15 cellular contexts compared by ENCODE assay signal in the genomic region with DNA sequence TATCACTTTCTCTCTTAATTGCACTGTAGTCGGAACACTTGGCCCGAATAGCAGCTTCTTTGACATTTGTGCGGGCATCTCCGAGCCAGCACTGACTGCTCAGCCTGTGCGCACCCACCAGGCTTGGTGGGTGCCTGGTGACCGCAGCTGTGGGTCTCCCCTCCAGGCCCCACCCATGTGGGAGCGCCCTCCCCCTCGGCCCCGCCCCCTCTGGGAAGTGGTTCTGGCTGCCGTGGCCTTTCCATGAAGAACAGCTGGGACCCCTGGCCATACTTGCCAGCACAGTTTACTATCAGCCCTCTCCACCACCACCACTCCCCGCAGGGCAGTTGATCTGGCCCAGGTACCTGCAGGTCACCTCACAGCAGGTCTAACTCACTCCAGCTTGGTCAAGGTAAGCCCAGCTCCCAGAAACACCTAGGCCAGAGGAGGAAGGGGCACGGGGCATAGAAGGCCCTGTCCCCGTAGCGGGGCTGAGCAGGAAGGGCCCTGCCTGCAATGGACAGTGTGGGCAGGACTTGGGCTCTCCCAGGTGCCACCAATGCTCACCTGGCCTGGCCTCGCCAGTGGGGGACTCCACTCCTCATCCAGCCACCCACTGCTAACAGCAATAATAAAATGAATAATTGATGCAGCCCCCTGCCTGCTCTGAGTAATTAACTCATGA. TPM values are rescaled to one million over a fixed set of nuclear protein-coding genes. Genes with fewer than 3 reads are reported as not detected.
DNase-seq lines count a peak whose midpoint lies in the region; FAIRE-seq and TF ChIP-seq lines count a peak whose summit lies in the region.
"Had no signal": no experiment of that assay in that cellular context is flagged by ENCODE, and none has a peak within 500 bp of the region (broad histone marks: within the 10 kb centered on the region; RNA-seq: fewer than 3 reads in every experiment).

No MANE protein-coding gene starts in this region.

- no peak overlapping the region for H3K23ac ChIP-seq in H1 (ENCODE audit: insufficient read length)

- no peak overlapping the region for H4K91ac ChIP-seq in H1 (replicated peaks; ENCODE audit: insufficient read length, low read length)

- H3K4me3 ChIP-seq in BLaER1 = no peak overlapping the region
- H3K4me3 ChIP-seq in H1 (ENCODE audit: extremely low read depth in 1 of 4, insufficient read depth in 2 of 4, low read depth in 3 of 4, low read length in 4 of 4) = no peak overlapping the region
- H3K4me3 ChIP-seq: SJSA1 had no signal

- H3K36me3 ChIP-seq in BLaER1 = no peaks in the 10 kb centered on the region
- H3K36me3 ChIP-seq in H1 (ENCODE audit: control insufficient read depth in 2 of 4, insufficient read depth in 4 of 4, low read length in 3 of 4) = no peaks in the 10 kb centered on the region
- H3K36me3 ChIP-seq: SJSA1 had no signal

- H3K4me2 ChIP-seq in BLaER1 (peak overlapping the region; percentile 78), H1 (ENCODE audit: insufficient read depth in 1 of 2, low read depth in 2 of 2, low read length in 2 of 2) (no peak overlapping the region)

- peaks cover 32% of the 10 kb centered on the region for H3K27me3 ChIP-seq in BLaER1
- peaks cover 5 to 14% (median 14%) of the 10 kb centered on the region in 4 experiments; a peak in 6 of 7 replicates for H3K27me3 ChIP-seq in H1 (replicated peaks in 1 of 4; ENCODE audit: control insufficient read depth in 3 of 4, extremely low read depth in 1 of 4, insufficient read depth in 3 of 4, low read length in 3 of 4)

- H2AK5ac ChIP-seq in H1 (ENCODE audit: low read depth, low read length) = no peak overlapping the region; the same call in 1 of the 2 replicates

- DNase-seq in GM20000 (ENCODE audit: low spot score) (peak; percentile 13), H1 (ENCODE audit: low read depth in 1 of 2, low spot score in 2 of 2) (no peak), osteocyte (ENCODE audit: extremely low spot score, unreplicated experiment) (peak; percentile 79), middle frontal gyrus (ENCODE audit: extremely low spot score, low spot score) (no peak), HT-29 (ENCODE audit: low spot score) (no peak)
- DNase-seq in activated CD4-positive, alpha-beta T cell treated with anti-CD3 and anti-CD28 coated beads, Interleukin-2, amount 50 U/mL, for 4 hours = no peak
- DNase-seq: AML-193, Calu3, NCI-H1436 treated with DMSO at 0.1 percent for 48 hours, NCI-H2029 treated with DMSO at 0.1 percent for 48 hours, NCI-H774 had no signal

- H3K9ac ChIP-seq in BLaER1 (no peak overlapping the region), H1 (replicated peaks in 1 of 4; ENCODE audit: extremely low read depth in 1 of 4, low read depth in 3 of 4, low read length in 3 of 4) (no peak overlapping the region)

- TF ChIP-seq CTCF in GM20000 (IDR thresholded peaks at IDR 0.05; ENCODE audit: extremely low read depth, missing control alignments) (no peak), H1 (IDR thresholded peaks at IDR 0.05; ENCODE audit: control extremely low read depth in 1 of 3, insufficient read depth in 1 of 3, low read depth in 1 of 3, low read length in 3 of 3) (no peak), osteocyte (IDR thresholded peaks at IDR 0.05) (no peak)

- no peak overlapping the region; the same call in 1 of the 2 replicates for H4K8ac ChIP-seq in H1 (ENCODE audit: extremely low read depth, insufficient read depth, low read length)

- no peak overlapping the region for H2BK15ac ChIP-seq in H1 (ENCODE audit: low read length)

- H3K79me1 ChIP-seq in H1 (ENCODE audit: low read depth, low read length) = no peaks in the 10 kb centered on the region

- no peak overlapping the region for H3K18ac ChIP-seq in H1 (ENCODE audit: extremely low read depth, low read length)

- H3K56ac ChIP-seq in H1 (replicated peaks; ENCODE audit: insufficient read length, low read depth, low read length) = no peak overlapping the region

- POLR2A ChIA-PET in H1 (lab: Charles Lee; ENCODE audit: partially characterized antibody) = interaction anchor here (1.0 kb wide), 1 partner anchor 49 kb away, joined by 3 read pairs; no protein-coding TSS in a partner anchor

- H3K4me3 Mint-ChIP-seq in osteocyte (ENCODE audit: unreplicated experiment) = no peak overlapping the region
- H3K4me3 Mint-ChIP-seq: CD4-positive, alpha-beta T cell had no signal

- peaks cover 29% of the 10 kb centered on the region for H3K27me3 Mint-ChIP-seq in osteocyte (ENCODE audit: unreplicated experiment)

- CTCF ChIA-PET in H1 (lab: Charles Lee; ENCODE audit: partially characterized antibody) = interaction anchor here (0.6 to 3.9 kb wide), 13 partner anchors 27 to 182 kb away, joined by 3 to 24 read pairs (median 4); no protein-coding TSS in a partner anchor

- no peaks in the 10 kb centered on the region for H3K79me2 ChIP-seq in H1 (ENCODE audit: control insufficient read depth in 1 of 2, insufficient read depth in 2 of 2, low read length in 2 of 2)

- WGBS in H1 (ENCODE audit: extremely low coverage in 1 of 2, insufficient coverage in 1 of 2, insufficient read length in 1 of 2, insufficient replicate concordance in 2 of 2, low coverage in 1 of 2, low lambda C conversion rate in 2 of 2, missing lambda C conversion rate in 1 of 2), 2 experiments = 84% methylated on average over 15 of the region's 15 CpGs; no CpG with 5 or more reads in 1 of the 2 experiments

- H2AFZ ChIP-seq in H1 (ENCODE audit: low read length) = no peak overlapping the region

- H3K4ac ChIP-seq in H1 (replicated peaks; ENCODE audit: insufficient read length, low read depth, low read length) = peak overlapping the region; percentile 91

- H3K4me1 Mint-ChIP-seq in osteocyte (ENCODE audit: unreplicated experiment) = peaks cover 2% of the 10 kb centered on the region

- no peaks in the 10 kb centered on the region for H3K36me3 Mint-ChIP-seq in osteocyte (ENCODE audit: unreplicated experiment)

- H2BK5ac ChIP-seq in H1 (ENCODE audit: low read depth, low read length) = no peak overlapping the region

- TF ChIP-seq EP300 in H1 (IDR thresholded peaks at IDR 0.05; ENCODE audit: borderline replicate concordance in 1 of 2, low read depth in 2 of 2, low read length in 2 of 2) = no peak

- peak overlapping the region; percentile 54; the same call in 1 of the 2 replicates for H3K27ac ChIP-seq in BLaER1
- H3K27ac ChIP-seq in H1 (ENCODE audit: low read depth, low read length) = no peak overlapping the region
- H3K27ac ChIP-seq: SJSA1 had no signal

- H3K27ac Mint-ChIP-seq in osteocyte (ENCODE audit: unreplicated experiment) = no peak overlapping the region
- H3K27ac Mint-ChIP-seq: CD4-positive, alpha-beta T cell had no signal

- TF ChIP-seq RAD21 in H1 (IDR thresholded peaks at IDR 0.05 in 1 of 2, conservative IDR thresholded peaks at IDR 0.05 in 1 of 2; ENCODE audit: low read depth in 2 of 2, low read length in 2 of 2) = no peak

- no peak overlapping the region; the same call in 1 of the 2 replicates for H2BK12ac ChIP-seq in H1 (ENCODE audit: low read depth, low read length)

- H3K4me1 ChIP-seq in BLaER1 (peaks cover 68% of the 10 kb centered on the region), H1 (replicated peaks in 1 of 4; ENCODE audit: control insufficient read depth in 3 of 4, insufficient read depth in 4 of 4, low read length in 3 of 4) (peaks cover 0 to 10% (median 3%) of the 10 kb centered on the region in 4 experiments; a peak in 5 of 7 replicates)
- H3K4me1 ChIP-seq: SJSA1 had no signal

- H3K23me2 ChIP-seq in H1 (ENCODE audit: low read depth, low read length) = peaks cover under 1% of the 10 kb centered on the region; the same call in 1 of the 2 replicates

- FAIRE-seq in H1 (lab: Jason Lieb, UNC) = no peak

- no peak overlapping the region for H2BK120ac ChIP-seq in H1 (replicated peaks; ENCODE audit: low read depth, low read length)

- H3K9me3 ChIP-seq in BLaER1 (no peaks in the 10 kb centered on the region), H1 (ENCODE audit: insufficient read depth in 2 of 2, low read depth in 1 of 2, low read length in 1 of 2) (no peaks in the 10 kb centered on the region)
- H3K9me3 ChIP-seq: SJSA1 had no signal

- no peak overlapping the region for H2BK20ac ChIP-seq in H1 (ENCODE audit: low read length)

- peaks cover 15% of the 10 kb centered on the region; the same call in 1 of the 2 replicates for H4K20me1 ChIP-seq in BLaER1
- H4K20me1 ChIP-seq in H1 (replicated peaks in 1 of 2; ENCODE audit: control insufficient read depth in 1 of 2, insufficient read depth in 2 of 2, low read length in 2 of 2) = peaks cover 0 to 2% of the 10 kb centered on the region in 2 experiments

- H3K9me3 Mint-ChIP-seq in osteocyte (ENCODE audit: unreplicated experiment) = no peaks in the 10 kb centered on the region
- H3K9me3 Mint-ChIP-seq: CD4-positive, alpha-beta T cell had no signal

- no peak overlapping the region for H4K5ac ChIP-seq in H1 (ENCODE audit: insufficient read length, low read depth, low read length)

- no peak overlapping the region for H3K14ac ChIP-seq in H1 (ENCODE audit: insufficient read length)

- no peak for TF ChIP-seq POLR2A in H1 (IDR thresholded peaks at IDR 0.05; ENCODE audit: control extremely low read depth in 1 of 2, low read depth in 2 of 2, low read length in 2 of 2)

TF ChIP-seq in H1, 55 proteins besides CTCF, POLR2A, EP300 and RAD21:
- TF ChIP-seq SP4 (IDR thresholded peaks at IDR 0.05; ENCODE audit: low read length) = no peak

RNA-seq across cellular contexts. Expression of a gene that starts 5.8 kb away (rescaled TPM):
- total RNA-seq in H1 (2021; fragmentation: NEBNext Ultra II Directional; extraction: Animal tissue kit (Norgen Biotek cat#: 25700)) = 13.3 and 13.4 TPM in 2 replicates
- polyA plus RNA-seq in H1 (2011; rRNA removed) = 25.6 and 30.7 TPM in 2 replicates
- polyA plus RNA-seq in H1 (2011; cell fraction: cytosol; rRNA removed) = 32.7 TPM
- polyA plus RNA-seq in H1 (2011; cell fraction: nucleus; rRNA removed) = 53.0 TPM
- polyA plus RNA-seq in H1 (2012, experiment 1 of 2) = 9.2 to 19.0 TPM (median 16.3 TPM) in 4 replicates
- polyA plus RNA-seq in H1 (2012, experiment 2 of 2) = 12.0 TPM
- 8.6 TPM for polyA plus RNA-seq in H1 (2013, experiment 1 of 2)
- polyA plus RNA-seq in H1 (2013, experiment 2 of 2) = 7.8 TPM
- polyA minus RNA-seq in H1 (2011; rRNA and poly(A)+ RNA removed) = 27.7 and 30.0 TPM in 2 replicates
- 26.3 TPM for polyA minus RNA-seq in H1 (2011; cell fraction: cytosol; rRNA and poly(A)+ RNA removed)
- polyA minus RNA-seq in H1 (2011; cell fraction: nucleus; rRNA and poly(A)+ RNA removed) = 26.0 TPM
- total RNA-seq in osteocyte = not detected in 2 replicates
- not detected in 2 replicates for total RNA-seq in HT-29 (2014; rRNA removed; shearing (Covaris generic))
- total RNA-seq: PC-3, SJSA1 had no signal

Comparison
In these comparisons a context has a peak if more than half of its experiments do, and no peak if none do; other contexts are left out.
1. DNase-seq: peak in GM20000 (single experiment) and osteocyte (single experiment); none in H1 (0 of 2), middle frontal gyrus (single experiment), activated CD4-positive, alpha-beta T cell treated with anti-CD3 and anti-CD28 coated beads, Interleukin-2, amount 50 U/mL, for 4 hours (0 of 2) and HT-29 (single experiment).
2. RNA of a gene that starts 5.8 kb away (total RNA-seq): 13.3 to 13.4 TPM in H1; not detected in osteocyte and not detected in HT-29; every median in the first group is over 10 times any median in the second.